1 cellular context compared by ENCODE assay signal in the genomic region with DNA sequence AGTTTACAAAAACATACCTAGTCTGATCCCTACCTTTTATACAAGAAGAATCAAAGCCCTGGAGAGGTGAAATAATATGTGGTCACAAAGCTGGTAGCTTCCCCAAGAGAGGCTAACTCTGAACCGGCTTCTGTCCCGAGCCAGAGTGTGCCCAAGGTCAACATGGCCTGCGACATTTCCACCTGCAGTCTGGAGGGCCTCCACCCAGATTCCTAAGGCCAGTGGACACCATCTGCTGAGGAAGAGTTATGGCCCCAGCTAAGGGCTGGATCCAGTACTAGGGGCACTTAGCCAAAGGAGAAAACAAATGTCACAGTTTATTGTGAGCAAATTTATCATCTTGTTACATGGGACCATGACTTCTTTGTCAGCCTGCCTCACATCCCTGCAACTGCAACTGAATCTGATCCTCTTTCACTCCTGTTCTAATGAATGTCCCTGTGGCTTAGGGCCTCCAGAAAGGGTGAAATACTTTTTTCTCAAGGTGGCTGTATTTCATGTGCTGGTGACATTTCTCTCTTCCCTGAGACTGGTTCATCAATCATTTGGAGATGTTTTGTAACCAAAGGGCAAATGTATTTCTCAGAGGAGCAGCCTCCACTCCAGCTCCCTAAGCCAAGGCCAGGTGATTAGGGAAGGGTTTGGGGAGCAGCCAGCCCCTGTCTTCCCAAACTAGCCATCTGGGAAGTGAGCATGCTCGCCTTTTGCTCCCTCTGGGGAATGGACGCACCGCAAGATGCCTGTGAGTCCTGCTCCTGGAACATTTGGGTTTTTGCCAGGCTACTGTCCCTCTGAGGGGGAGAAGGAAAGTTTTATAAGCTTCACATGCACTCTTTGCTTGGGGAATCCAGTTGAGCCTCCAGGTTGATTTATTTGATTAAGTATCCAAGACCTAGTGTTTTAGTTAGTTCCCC.
TF ChIP-seq lines count a peak whose summit lies in the region.

No MANE protein-coding gene starts in this region.

TF ChIP-seq in H1, 55 proteins besides CTCF, POLR2A, EP300 and RAD21:
- TF ChIP-seq SP1 (IDR thresholded peaks at IDR 0.05; ENCODE audit: low read depth, low read length) (no peak), CBX5 (IDR thresholded peaks at IDR 0.05; ENCODE audit: low read depth, low read length) (no peak), ZNF274 (IDR thresholded peaks at IDR 0.05; ENCODE audit: borderline replicate concordance, extremely low read depth, low read length) (no peak), GABPA (IDR thresholded peaks at IDR 0.05; ENCODE audit: borderline replicate concordance, insufficient read depth, low read length) (no peak), FOSL1 (IDR thresholded peaks at IDR 0.05; ENCODE audit: insufficient read depth, low read depth, low read length) (no peak), SP2 (IDR thresholded peaks at IDR 0.05; ENCODE audit: low read length) (no peak), TBP (IDR thresholded peaks at IDR 0.05; ENCODE audit: low read depth, low read length) (no peak), RBBP5 (IDR thresholded peaks at IDR 0.05; ENCODE audit: borderline replicate concordance, low read depth, low read length) (no peak), SIN3A (conservative IDR thresholded peaks at IDR 0.05 in 1 of 2, IDR thresholded peaks at IDR 0.05 in 1 of 2; ENCODE audit: low read depth in 1 of 2, low read length in 2 of 2) (no peak), BACH1 (IDR thresholded peaks at IDR 0.05; ENCODE audit: low read length) (no peak), SIRT6 (IDR thresholded peaks at IDR 0.05; ENCODE audit: low read length) (no peak), EZH2 (IDR thresholded peaks at IDR 0.05; ENCODE audit: low read depth, low read length, severe bottlenecking) (no peak), JUND (IDR thresholded peaks at IDR 0.05; ENCODE audit: low read length) (no peak), KDM1A (IDR thresholded peaks at IDR 0.05; ENCODE audit: borderline replicate concordance, low read length) (no peak), TAF7 (optimal IDR thresholded peaks at IDR 0.05; ENCODE audit: borderline replicate concordance, low read depth, low read length) (no peak)
- TF ChIP-seq, protein P1, sequence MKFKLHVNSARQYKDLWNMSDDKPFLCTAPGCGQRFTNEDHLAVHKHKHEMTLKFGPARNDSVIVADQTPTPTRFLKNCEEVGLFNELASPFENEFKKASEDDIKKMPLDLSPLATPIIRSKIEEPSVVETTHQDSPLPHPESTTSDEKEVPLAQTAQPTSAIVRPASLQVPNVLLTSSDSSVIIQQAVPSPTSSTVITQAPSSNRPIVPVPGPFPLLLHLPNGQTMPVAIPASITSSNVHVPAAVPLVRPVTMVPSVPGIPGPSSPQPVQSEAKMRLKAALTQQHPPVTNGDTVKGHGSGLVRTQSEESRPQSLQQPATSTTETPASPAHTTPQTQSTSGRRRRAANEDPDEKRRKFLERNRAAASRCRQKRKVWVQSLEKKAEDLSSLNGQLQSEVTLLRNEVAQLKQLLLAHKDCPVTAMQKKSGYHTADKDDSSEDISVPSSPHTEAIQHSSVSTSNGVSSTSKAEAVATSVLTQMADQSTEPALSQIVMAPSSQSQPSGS (IDR thresholded peaks at IDR 0.05; ENCODE audit: low read length) = no peak
